Comparison of ENCODE assay signal across 26 cellular contexts in the genomic region with DNA sequence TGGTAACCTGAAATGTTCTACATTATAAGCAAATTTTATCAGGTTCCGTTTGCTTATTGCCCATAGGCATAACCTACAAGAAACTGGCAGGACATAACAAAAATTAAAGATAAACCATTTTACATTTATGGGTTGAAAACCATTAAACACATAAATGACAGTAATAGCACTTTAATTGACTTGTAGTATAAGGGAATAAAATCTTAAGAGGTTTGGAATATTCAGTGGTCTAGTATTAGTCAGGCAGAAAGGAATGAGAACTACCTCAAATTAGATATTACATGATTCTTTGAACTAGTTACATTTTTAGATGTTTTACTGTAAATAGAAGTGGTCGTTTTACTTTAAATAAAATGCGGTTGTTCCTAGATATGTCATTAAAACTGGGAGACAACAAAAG.
A peak's percentile ranks its signal among the peaks of the same experiment; 100 is the strongest.
DNase-seq lines count a peak whose midpoint lies in the region; ATAC-seq, FAIRE-seq and TF ChIP-seq lines count a peak whose summit lies in the region.
"Had no signal": no experiment of that assay in that cellular context is flagged by ENCODE, and none has a peak within 500 bp of the region (broad histone marks: within the 10 kb centered on the region; RNA-seq: fewer than 3 reads in every experiment).

No MANE protein-coding gene starts in this region.

- peak; percentile 58 for FAIRE-seq in astrocyte (lab: Jason Lieb, UNC)
- FAIRE-seq: A549, D721Med, GM12878, GM12892, GM18507, GM19239 had no signal

- H3K27me3 Mint-ChIP-seq in astrocyte (ENCODE audit: low read depth, unreplicated experiment) = no peaks in the 10 kb centered on the region
- H3K27me3 Mint-ChIP-seq: B cell had no signal

- H3K27me3 ChIP-seq in SK-N-SH (ENCODE audit: insufficient read depth) = no peaks in the 10 kb centered on the region
- H3K27me3 ChIP-seq in astrocyte (ENCODE audit: insufficient read depth, low read length) = no peaks in the 10 kb centered on the region
- H3K27me3 ChIP-seq in osteoblast (ENCODE audit: insufficient read depth, low read length) = no peaks in the 10 kb centered on the region
- H3K27me3 ChIP-seq in lower lobe of right lung (ENCODE audit: low read depth) = no peaks in the 10 kb centered on the region
- H3K27me3 ChIP-seq: BLaER1 treated with 17β-estradiol and CSF1 and Interleukin-3, amounts not matched to agents 10 nM and 100 nM had no signal

- no peaks in the 10 kb centered on the region for H3K79me2 ChIP-seq in SK-N-SH (ENCODE audit: insufficient read depth)
- H3K79me2 ChIP-seq in astrocyte (ENCODE audit: insufficient read depth, low read length) = no peaks in the 10 kb centered on the region
- no peaks in the 10 kb centered on the region for H3K79me2 ChIP-seq in osteoblast (ENCODE audit: insufficient read depth, low read length)

- H2AFZ ChIP-seq in SK-N-SH (ENCODE audit: low read depth) = no peak overlapping the region
- H2AFZ ChIP-seq in astrocyte (ENCODE audit: low read depth, low read length) = no peak overlapping the region
- no peak overlapping the region for H2AFZ ChIP-seq in osteoblast (ENCODE audit: low read length)

- no peaks in the 10 kb centered on the region for H3K9me2 ChIP-seq in SK-N-SH

- intact Hi-C loops in lower lobe of right lung (cut with DNase I) = no loop called here

- no peak for TF ChIP-seq RAD21 in SK-N-SH (IDR thresholded peaks at IDR 0.05; ENCODE audit: low read length)

- H3K4me2 ChIP-seq in SK-N-SH (no peak overlapping the region), astrocyte (ENCODE audit: low read length) (no peak overlapping the region), osteoblast (ENCODE audit: insufficient read depth, low read length) (peak overlapping the region; percentile 27)
- H3K4me2 ChIP-seq: A549; BLaER1 treated with 17β-estradiol and CSF1 and Interleukin-3, amounts not matched to agents 10 nM and 100 nM had no signal

- ATAC-seq in SK-N-SH treated with all-trans-retinoic acid at 6 μM for 48 hours (peak; percentile 77), lower lobe of right lung (no peak), GM18873 (IDR thresholded peaks at IDR 0.05; ENCODE audit: low FRiP score, unreplicated experiment) (no peak)
- ATAC-seq: A549; CD8-positive, alpha-beta T cell; GM12878 had no signal

- no peaks in the 10 kb centered on the region for H4K20me1 ChIP-seq in SK-N-SH (ENCODE audit: insufficient read depth)
- H4K20me1 ChIP-seq in astrocyte (ENCODE audit: insufficient read depth, low read length) = no peaks in the 10 kb centered on the region
- H4K20me1 ChIP-seq in osteoblast (ENCODE audit: insufficient read depth, low read length) = no peaks in the 10 kb centered on the region
- H4K20me1 ChIP-seq: BLaER1 treated with 17β-estradiol and CSF1 and Interleukin-3, amounts not matched to agents 10 nM and 100 nM had no signal

- H3K9ac ChIP-seq in SK-N-SH (no peak overlapping the region), astrocyte (ENCODE audit: low read length) (no peak overlapping the region)
- H3K9ac ChIP-seq: BLaER1 treated with 17β-estradiol and CSF1 and Interleukin-3, amounts not matched to agents 10 nM and 100 nM had no signal

- no peaks in the 10 kb centered on the region for H3K36me3 Mint-ChIP-seq in astrocyte (ENCODE audit: low read depth, unreplicated experiment)
- H3K36me3 Mint-ChIP-seq: CD8-positive, alpha-beta T cell had no signal

- WGBS in SK-N-SH (ENCODE audit: low lambda C conversion rate) = 55% methylated on average over 3 of the region's 3 CpGs

- peaks cover 0 to 2% of the 10 kb centered on the region in 2 experiments; a peak in 2 of 4 replicates for H3K4me1 ChIP-seq in SK-N-SH (ENCODE audit: control insufficient read depth in 1 of 2, insufficient read depth in 2 of 2, low read depth in 1 of 2, low read length in 1 of 2)
- H3K4me1 ChIP-seq in astrocyte (ENCODE audit: insufficient read depth, low read length) = no peaks in the 10 kb centered on the region
- no peaks in the 10 kb centered on the region for H3K4me1 ChIP-seq in osteoblast (ENCODE audit: insufficient read depth, low read length)
- no peaks in the 10 kb centered on the region for H3K4me1 ChIP-seq in lower lobe of right lung
- H3K4me1 ChIP-seq: A549; BLaER1 treated with 17β-estradiol and CSF1 and Interleukin-3, amounts not matched to agents 10 nM and 100 nM; Caco-2 had no signal

- H3K36me3 ChIP-seq in SK-N-SH (replicated peaks in 1 of 2; ENCODE audit: control insufficient read depth in 1 of 2, insufficient read depth in 2 of 2, low read length in 1 of 2) (no peaks in the 10 kb centered on the region), astrocyte (ENCODE audit: insufficient read depth, low read length) (no peaks in the 10 kb centered on the region), osteoblast (ENCODE audit: insufficient read depth, low read length) (no peaks in the 10 kb centered on the region), lower lobe of right lung (no peaks in the 10 kb centered on the region)
- H3K36me3 ChIP-seq: BLaER1 treated with 17β-estradiol and CSF1 and Interleukin-3, amounts not matched to agents 10 nM and 100 nM had no signal

- H3K9me3 Mint-ChIP-seq in astrocyte (ENCODE audit: unreplicated experiment) = no peaks in the 10 kb centered on the region
- H3K9me3 Mint-ChIP-seq: CD4-positive, alpha-beta T cell; CD8-positive, alpha-beta T cell had no signal

- H3K4me1 Mint-ChIP-seq in astrocyte (ENCODE audit: low read depth, unreplicated experiment) = no peaks in the 10 kb centered on the region
- H3K4me1 Mint-ChIP-seq: B cell had no signal

- H3F3A ChIP-seq in SK-N-SH (replicated peaks; ENCODE audit: insufficient read depth) = peaks cover 4% of the 10 kb centered on the region

- no peak overlapping the region for H3K27ac Mint-ChIP-seq in astrocyte (ENCODE audit: unreplicated experiment)
- H3K27ac Mint-ChIP-seq: B cell; CD4-positive, alpha-beta T cell; CD8-positive, alpha-beta T cell had no signal

- H3K27ac ChIP-seq in SK-N-SH (ENCODE audit: low read depth in 2 of 2, low read length in 1 of 2) = no peak overlapping the region
- H3K27ac ChIP-seq in astrocyte (ENCODE audit: low read depth, low read length) = no peak overlapping the region
- H3K27ac ChIP-seq in osteoblast (ENCODE audit: low read depth, low read length) = no peak overlapping the region
- H3K27ac ChIP-seq in lower lobe of right lung = no peak overlapping the region
- H3K27ac ChIP-seq: 22Rv1; A549; BLaER1 treated with 17β-estradiol and CSF1 and Interleukin-3, amounts not matched to agents 10 nM and 100 nM; C4-2B had no signal

- no peak for TF ChIP-seq CTCF in SK-N-SH (IDR thresholded peaks at IDR 0.05)
- TF ChIP-seq CTCF in astrocyte (IDR thresholded peaks at IDR 0.05; ENCODE audit: insufficient read depth, low read depth, low read length) = no peak
- no peak for TF ChIP-seq CTCF in osteoblast (IDR thresholded peaks at IDR 0.05; ENCODE audit: extremely low read depth, low read depth, low read length)
- TF ChIP-seq CTCF in lower lobe of right lung (IDR thresholded peaks at IDR 0.05) = no peak

- no peak overlapping the region for H3K4me3 ChIP-seq in SK-N-SH (ENCODE audit: low read depth in 2 of 2, low read length in 1 of 2)
- H3K4me3 ChIP-seq in astrocyte (ENCODE audit: insufficient read depth, low read depth, low read length) = no peak overlapping the region
- peak overlapping the region; percentile 18 for H3K4me3 ChIP-seq in osteoblast (ENCODE audit: insufficient read depth, low read length)
- no peak overlapping the region for H3K4me3 ChIP-seq in lower lobe of right lung
- H3K4me3 ChIP-seq: A549; BLaER1 treated with 17β-estradiol and CSF1 and Interleukin-3, amounts not matched to agents 10 nM and 100 nM; GM12878 had no signal

- CTCF ChIA-PET in SK-N-SH (lab: Yijun Ruan, JAX) = interaction anchor here (1.5 kb wide), 1 partner anchor 154 kb away, joined by 4 read pairs; no protein-coding TSS in a partner anchor

- POLR2A ChIA-PET in SK-N-SH (lab: Yijun Ruan, JAX) = no interaction called here

- DNase-seq in SK-N-SH (no peak), NCI-H1048 (lab: John Stamatoyannopoulos, UW) (peak; percentile 3), astrocyte (ENCODE audit: low read depth) (peak; percentile 30), osteoblast (ENCODE audit: insufficient read length, low spot score, missing footprints) (no peak), SW 1271 (lab: John Stamatoyannopoulos, UW) (no peak), lower lobe of right lung (no peak)
- DNase-seq: AML-193; Caco-2; Calu3; CD4-positive, alpha-beta T cell; CD8-positive, alpha-beta T cell; DMS79 treated with DMSO at 0.1 percent for 48 hours; EL; GDM1 had no signal

- TF ChIP-seq EP300 in SK-N-SH (IDR thresholded peaks at IDR 0.05; ENCODE audit: borderline replicate concordance in 1 of 2, low read depth in 1 of 2, low read length in 1 of 2) = no peak

- H3K4me3 Mint-ChIP-seq in astrocyte (ENCODE audit: unreplicated experiment) = no peak overlapping the region
- H3K4me3 Mint-ChIP-seq: B cell; CD4-positive, alpha-beta T cell; CD8-positive, alpha-beta T cell had no signal

- H3K9me3 ChIP-seq in SK-N-SH (peaks cover 4% of the 10 kb centered on the region; the same call in 1 of the 2 replicates), astrocyte (ENCODE audit: insufficient read depth, low read depth, low read length) (no peaks in the 10 kb centered on the region), osteoblast (ENCODE audit: low read depth, low read length) (no peaks in the 10 kb centered on the region), lower lobe of right lung (no peaks in the 10 kb centered on the region)
- H3K9me3 ChIP-seq: A549; BLaER1 treated with 17β-estradiol and CSF1 and Interleukin-3, amounts not matched to agents 10 nM and 100 nM; Caco-2 had no signal

TF ChIP-seq in SK-N-SH treated with all-trans-retinoic acid at 6 μM for 48 hours, 23 proteins besides CTCF, POLR2A, EP300 and RAD21 (continues in another document):
- TF ChIP-seq ZFP3 (CRISPR knock-in tag; IDR thresholded peaks at IDR 0.05) (no peak), ISL1 (CRISPR knock-in tag; IDR thresholded peaks at IDR 0.05) (peak; percentile 93)

TF ChIP-seq in SK-N-SH, 30 proteins besides CTCF, POLR2A, EP300 and RAD21 (continues in another document):
- TF ChIP-seq, protein P1, sequence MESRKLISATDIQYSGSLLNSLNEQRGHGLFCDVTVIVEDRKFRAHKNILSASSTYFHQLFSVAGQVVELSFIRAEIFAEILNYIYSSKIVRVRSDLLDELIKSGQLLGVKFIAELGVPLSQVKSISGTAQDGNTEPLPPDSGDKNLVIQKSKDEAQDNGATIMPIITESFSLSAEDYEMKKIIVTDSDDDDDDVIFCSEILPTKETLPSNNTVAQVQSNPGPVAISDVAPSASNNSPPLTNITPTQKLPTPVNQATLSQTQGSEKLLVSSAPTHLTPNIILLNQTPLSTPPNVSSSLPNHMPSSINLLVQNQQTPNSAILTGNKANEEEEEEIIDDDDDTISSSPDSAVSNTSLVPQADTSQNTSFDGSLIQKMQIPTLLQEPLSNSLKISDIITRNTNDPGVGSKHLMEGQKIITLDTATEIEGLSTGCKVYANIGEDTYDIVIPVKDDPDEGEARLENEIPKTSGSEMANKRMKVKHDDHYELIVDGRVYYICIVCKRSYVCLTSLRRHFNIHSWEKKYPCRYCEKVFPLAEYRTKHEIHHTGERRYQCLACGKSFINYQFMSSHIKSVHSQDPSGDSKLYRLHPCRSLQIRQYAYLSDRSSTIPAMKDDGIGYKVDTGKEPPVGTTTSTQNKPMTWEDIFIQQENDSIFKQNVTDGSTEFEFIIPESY (IDR thresholded peaks at IDR 0.05; ENCODE audit: borderline replicate concordance, low read depth) = no peak
- no peak for TF ChIP-seq FOXJ3 (CRISPR knock-in tag; IDR thresholded peaks at IDR 0.05)
- TF ChIP-seq GABPA (IDR thresholded peaks at IDR 0.05; ENCODE audit: low read depth) = no peak
- TF ChIP-seq FOSL2 (IDR thresholded peaks at IDR 0.05; ENCODE audit: borderline replicate concordance, low read depth) = no peak

Comparison
In these comparisons a context has a peak if more than half of its experiments do, and no peak if none do; other contexts are left out.
1. DNase-seq: peak in NCI-H1048 (single experiment) and astrocyte (single experiment); none in SK-N-SH (single experiment), osteoblast (single experiment), SW 1271 (0 of 2) and lower lobe of right lung (single experiment).